Comparison of ENCODE assay signal across 11 cellular contexts in the genomic region with DNA sequence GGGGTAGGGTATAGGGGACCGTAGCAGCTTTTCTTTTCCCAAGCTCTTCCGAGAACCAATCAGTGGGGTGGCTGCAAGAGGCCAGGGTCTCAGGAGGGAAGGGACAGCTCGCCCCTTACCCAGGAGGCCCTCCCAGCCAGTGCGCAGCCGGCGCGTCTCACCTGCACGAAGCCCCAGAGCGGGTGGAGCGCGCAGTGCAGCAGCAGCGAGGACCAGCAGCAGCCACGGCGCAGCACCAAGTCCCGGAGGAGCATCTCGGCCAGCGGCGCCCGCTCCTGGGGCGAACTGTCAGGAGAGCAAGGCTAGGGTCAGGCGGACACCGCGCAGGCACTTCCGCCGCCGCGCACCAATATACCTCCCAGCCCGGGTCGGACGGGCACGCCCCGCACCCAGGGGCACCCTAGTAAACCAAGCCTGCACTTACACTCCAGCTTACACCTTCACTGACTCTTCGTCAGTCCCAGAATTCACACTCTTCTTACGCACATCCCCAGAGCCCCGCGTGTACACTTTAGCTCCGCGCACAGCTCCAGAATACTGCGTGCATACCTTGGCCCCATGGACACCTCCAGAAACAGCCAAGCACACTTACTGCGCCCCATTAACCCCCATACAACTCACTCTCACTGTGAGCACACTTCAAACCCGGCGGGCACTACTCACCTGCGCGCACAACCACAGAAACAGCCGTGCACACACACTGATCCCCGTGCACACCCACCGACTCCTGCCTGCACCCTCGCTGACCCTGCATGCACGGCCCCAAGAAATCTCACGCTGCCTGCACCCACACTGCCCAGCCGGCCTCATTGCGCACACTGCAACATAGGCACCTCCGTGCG. TPM values are rescaled to one million over a fixed set of nuclear protein-coding genes. Genes with fewer than 3 reads are reported as not detected.
DNase-seq lines count a peak whose midpoint lies in the region; ATAC-seq, FAIRE-seq and TF ChIP-seq lines count a peak whose summit lies in the region.
"Had no signal": no experiment of that assay in that cellular context is flagged by ENCODE, and none has a peak within 500 bp of the region (broad histone marks: within the 10 kb centered on the region; RNA-seq: fewer than 3 reads in every experiment).

No MANE protein-coding gene starts in this region.

- H3K4me3 ChIP-seq in PC-3 (ENCODE audit: low read length) (no peak overlapping the region), dorsolateral prefrontal cortex (peak overlapping the region; percentile 35 to 82 (median 67)), mesenchymal stem cell (ENCODE audit: insufficient read depth in 1 of 2, low read depth in 1 of 2, low read length in 2 of 2) (no peak overlapping the region)

- H3K14ac ChIP-seq in mesenchymal stem cell (ENCODE audit: low read length in 2 of 2) = no peak overlapping the region

- ATAC-seq in PC-3 = no peak

- H3K4me2 ChIP-seq in PC-3 (ENCODE audit: low read length) (peak overlapping the region; percentile 66; the same call in 1 of the 2 replicates), mesenchymal stem cell (ENCODE audit: low read length, poor library complexity, severe bottlenecking) (peak overlapping the region; percentile 21)

- no peaks in the 10 kb centered on the region for H3K36me3 ChIP-seq in PC-3 (ENCODE audit: low read depth, low read length)
- no peaks in the 10 kb centered on the region for H3K36me3 ChIP-seq in mesenchymal stem cell (ENCODE audit: control insufficient read depth in 1 of 2, insufficient read depth in 2 of 2, low read depth in 1 of 2, low read length in 2 of 2)

- TF ChIP-seq CTCF in PC-3 (conservative IDR thresholded peaks at IDR 0.05; ENCODE audit: low read depth, low read length) (no peak), dorsolateral prefrontal cortex (IDR thresholded peaks at IDR 0.05 in 54 of 56, conservative IDR thresholded peaks at IDR 0.05 in 2 of 56; ENCODE audit: low read depth in 1 of 56, partially characterized antibody in 56 of 56) (peak in 1 of 56 donors; percentile 13)

- no peak overlapping the region for H2BK5ac ChIP-seq in mesenchymal stem cell (ENCODE audit: low read depth, low read length, poor library complexity, severe bottlenecking)

- no peaks in the 10 kb centered on the region for H4K20me1 ChIP-seq in PC-3 (ENCODE audit: low read length)

- H3K9ac ChIP-seq in PC-3 (ENCODE audit: low read length) (no peak overlapping the region), mesenchymal stem cell (ENCODE audit: low read length) (no peak overlapping the region)

- H2AFZ ChIP-seq in PC-3 (ENCODE audit: low read length) (no peak overlapping the region), mesenchymal stem cell (ENCODE audit: low read depth, low read length) (no peak overlapping the region)

- intact Hi-C loops in PC-3 (cut with micrococcal nuclease) = no loop called here
- intact Hi-C loops in dorsolateral prefrontal cortex (cut with DNase I) = loop anchor here (1.0 to 10.0 kb wide), 5 partner anchors 34 to 133 kb away; no protein-coding TSS in a partner anchor

- H2AK5ac ChIP-seq in mesenchymal stem cell (ENCODE audit: low read length, severe bottlenecking) = no peak overlapping the region

- no peaks in the 10 kb centered on the region for H3K4me1 ChIP-seq in PC-3 (ENCODE audit: insufficient read depth, low read length)
- H3K4me1 ChIP-seq in mesenchymal stem cell (ENCODE audit: control insufficient read depth, insufficient read depth, low read depth, low read length) = peaks cover 10% of the 10 kb centered on the region

- 3% methylated on average over 54 of the region's 54 CpGs for WGBS in mesenchymal stem cell

- H3K27ac ChIP-seq in PC-3 (ENCODE audit: low read length) (no peak overlapping the region), dorsolateral prefrontal cortex (peak overlapping the region in 54 of 59 donors; percentile 55 to 96 (median 88)), mesenchymal stem cell (ENCODE audit: low read length, poor library complexity, severe bottlenecking) (no peak overlapping the region), substantia nigra (ENCODE audit: low read depth, low read length, poor library complexity, severe bottlenecking) (peak overlapping the region; percentile 92)

- no peak overlapping the region for H2BK120ac ChIP-seq in mesenchymal stem cell (ENCODE audit: low read depth, low read length)

- CTCF ChIA-PET in PC-3 (lab: Charles Lee) = no interaction called here

- H2BK12ac ChIP-seq in mesenchymal stem cell (ENCODE audit: low read length in 2 of 2) = no peak overlapping the region

- POLR2A ChIA-PET in PC-3 (lab: Charles Lee; ENCODE audit: unreplicated experiment) = no interaction called here

- no peak overlapping the region for H4K91ac ChIP-seq in mesenchymal stem cell (ENCODE audit: low read length)

- no peaks in the 10 kb centered on the region for H3F3A ChIP-seq in PC-3 (ENCODE audit: low read length, unreplicated experiment)

- no peaks in the 10 kb centered on the region for H3K9me2 ChIP-seq in PC-3 (replicated peaks; ENCODE audit: low read length)

- no peak overlapping the region for H3K18ac ChIP-seq in mesenchymal stem cell (ENCODE audit: low read depth in 1 of 2, low read length in 2 of 2)

- peaks cover 69% of the 10 kb centered on the region for H3K27me3 ChIP-seq in PC-3 (ENCODE audit: low read length)
- H3K27me3 ChIP-seq in dorsolateral prefrontal cortex = peaks cover 0 to 46% (median 11%) of the 10 kb centered on the region in 45 donors
- peaks cover 66 to 71% of the 10 kb centered on the region in 2 experiments for H3K27me3 ChIP-seq in mesenchymal stem cell (ENCODE audit: control insufficient read depth in 1 of 2, insufficient read depth in 1 of 2, low read length in 2 of 2)

- no TSS peak for BruUV-seq in PC-3 (replicated peaks; lab: Mats Ljungman, UMichigan)

- H3K9me3 ChIP-seq in PC-3 (ENCODE audit: low read length) (no peaks in the 10 kb centered on the region), mesenchymal stem cell (ENCODE audit: control insufficient read depth, low read length) (no peaks in the 10 kb centered on the region)

- H3K23ac ChIP-seq in mesenchymal stem cell (ENCODE audit: low read length in 2 of 2) = no peak overlapping the region

- DNase-seq in PC-3 (no peak), dorsolateral prefrontal cortex (peak in 4 of 10 donors; percentile 27 to 60 (median 34)), mesenchymal stem cell (no peak), substantia nigra (lab: John Stamatoyannopoulos, UW) (peak in 15 of 49 donors; percentile 15 to 57 (median 28)), SKM-1 (lab: John Stamatoyannopoulos, UW; ENCODE audit: unreplicated experiment) (no peak), DMS153 treated with DMSO at 0.1 percent for 48 hours (lab: John Stamatoyannopoulos, UW; ENCODE audit: unreplicated experiment) (no peak), NCI-H510A (lab: John Stamatoyannopoulos, UW) (no peak), frontal cortex (ENCODE audit: low spot score in 2 of 2) (no peak)
- DNase-seq: naive B cell; SHP77 treated with DMSO at 0.1 percent for 48 hours; stimulated activated CD4-positive, alpha-beta T cell treated with anti-CD3 and anti-CD28 coated beads, Interleukin-4, amount 100 ng/mL, for 24 hours had no signal

- H3K79me2 ChIP-seq in PC-3 (ENCODE audit: low read length) = no peaks in the 10 kb centered on the region

- FAIRE-seq in frontal cortex (lab: Jason Lieb, UNC) = no peak

- no peak overlapping the region for H4K8ac ChIP-seq in mesenchymal stem cell (ENCODE audit: low read length)

- H2BK15ac ChIP-seq in mesenchymal stem cell (ENCODE audit: low read depth, poor library complexity, severe bottlenecking) = no peak overlapping the region

- no peak overlapping the region for H3K4ac ChIP-seq in mesenchymal stem cell (ENCODE audit: low read depth in 1 of 2, low read length in 2 of 2)

- no peaks in the 10 kb centered on the region for H3K79me1 ChIP-seq in mesenchymal stem cell (replicated peaks; ENCODE audit: low read length, poor library complexity, severe bottlenecking)

RNA-seq across cellular contexts. Expression of gene PRIMA1, which starts 0.6 kb away (rescaled TPM):
- total RNA-seq in PC-3 (2014; rRNA removed) (0.04 TPM in 1 of 2 replicates, not detected in the other), dorsolateral prefrontal cortex (10 to 100 TPM in 75 of 120 experiments, 1 to 10 TPM in 45; 1.8 to 88.2 (median 11.1) TPM), frontal cortex (under 0.01 TPM)
- not detected for polyA plus RNA-seq in mesenchymal stem cell (2013, experiment 1 of 2)
- polyA plus RNA-seq in mesenchymal stem cell (2013, experiment 2 of 2) = not detected

Comparison
In these comparisons a context has a peak if more than half of its experiments do, and no peak if none do; other contexts are left out.
1. H3K27ac ChIP-seq: peak in dorsolateral prefrontal cortex (54 of 59) and substantia nigra (single experiment); none in PC-3 (single experiment) and mesenchymal stem cell (single experiment).
2. H3K4me3 ChIP-seq: peak in dorsolateral prefrontal cortex (59 of 59); none in PC-3 (single experiment) and mesenchymal stem cell (0 of 2).